Comparison of ENCODE assay signal across 19 cellular contexts in genomic region chr2:240873098-240873788, GRCh38. TPM values are rescaled to one million over a fixed set of nuclear protein-coding genes. Genes with fewer than 3 reads are reported as not detected.
"Had no signal": no experiment of that assay in that cellular context is flagged by ENCODE, and none has a peak within 500 bp of the region (broad histone marks: within the 10 kb centered on the region; RNA-seq: fewer than 3 reads in every experiment).

No MANE protein-coding gene starts in this region.

- H3K4me3 ChIP-seq: esophagus muscularis mucosa, gastroesophageal sphincter, heart left ventricle, pancreas, thoracic aorta, upper lobe of left lung had no signal

- H3K4me1 ChIP-seq: esophagus muscularis mucosa, gastroesophageal sphincter, heart left ventricle, upper lobe of left lung had no signal

- FAIRE-seq: endothelial cell of umbilical vein, pancreas had no signal

- H3K9me3 ChIP-seq: esophagus muscularis mucosa, gastroesophageal sphincter, heart left ventricle, pancreas, thoracic aorta, upper lobe of left lung had no signal

- ATAC-seq: activated T-cell treated with anti-CD3 and anti-CD28 coated beads, Interleukin-2, amount 50 U/mL, for 72 hours; gastroesophageal sphincter; naive thymus-derived CD8-positive, alpha-beta T cell had no signal

- H3K36me3 ChIP-seq: esophagus muscularis mucosa, gastroesophageal sphincter, heart left ventricle, pancreas, thoracic aorta, upper lobe of left lung had no signal

- H3K27me3 ChIP-seq: heart left ventricle, pancreas, upper lobe of left lung had no signal

- DNase-seq: activated CD4-positive, alpha-beta T cell treated with anti-CD3 and anti-CD28 coated beads for 1 hour; activated T-cell treated with anti-CD3 and anti-CD28 coated beads, Interleukin-2, amount 50 U/mL, for 72 hours; dermis blood vessel endothelial cell; effector memory CD4-positive, alpha-beta T cell; heart left ventricle; kidney glomerular epithelial cell; stimulated activated naive B cell treated with anti-CD40 and anti-IgM and Interleukin-4, amounts not matched to agents 10 μg/mL and 1 μg/mL and 100 μg/mL, for 72 hours; T1000 had no signal

- H3K27ac ChIP-seq: esophagus muscularis mucosa, gastroesophageal sphincter, heart left ventricle, pancreas, thoracic aorta, upper lobe of left lung had no signal

RNA-seq across cellular contexts. Expression of gene AGXT, which starts 4.6 kb away (rescaled TPM):
- total RNA-seq: activated CD8-positive, alpha-beta memory T cell treated with anti-CD3 and anti-CD28 coated beads for 36 hours; activated T-cell treated with anti-CD3 and anti-CD28 coated beads, Interleukin-2, amount 50 U/mL, for 72 hours; dermis blood vessel endothelial cell; endothelial cell of umbilical vein; esophagus muscularis mucosa; gastroesophageal sphincter; heart left ventricle; lower leg skin; naive thymus-derived CD8-positive, alpha-beta T cell; T-helper 1 cell treated with Interleukin-12 subunit alpha and Interleukin-12 subunit beta and Interleukin-4 antibody, amounts not matched to agents 30 ng/mL and 1 ng/mL, for 36 hours; thoracic aorta had no signal
- polyA plus RNA-seq: endothelial cell of umbilical vein; naive thymus-derived CD8-positive, alpha-beta T cell had no signal

RNA-seq across cellular contexts. Expression of gene MAB21L4, which starts 22.7 kb away (rescaled TPM):
- total RNA-seq: activated CD8-positive, alpha-beta memory T cell treated with anti-CD3 and anti-CD28 coated beads for 36 hours; activated T-cell treated with anti-CD3 and anti-CD28 coated beads, Interleukin-2, amount 50 U/mL, for 72 hours; dermis blood vessel endothelial cell; endothelial cell of umbilical vein; mesenteric fat pad; naive thymus-derived CD8-positive, alpha-beta T cell; T-helper 1 cell treated with Interleukin-12 subunit alpha and Interleukin-12 subunit beta and Interleukin-4 antibody, amounts not matched to agents 30 ng/mL and 1 ng/mL, for 36 hours; thoracic aorta had no signal
- polyA plus RNA-seq: endothelial cell of umbilical vein; naive thymus-derived CD8-positive, alpha-beta T cell had no signal

RNA-seq across cellular contexts. Expression of gene CROCC2, which starts 32.9 kb away (rescaled TPM):
- total RNA-seq: activated CD8-positive, alpha-beta memory T cell treated with anti-CD3 and anti-CD28 coated beads for 36 hours; activated T-cell treated with anti-CD3 and anti-CD28 coated beads, Interleukin-2, amount 50 U/mL, for 72 hours; dermis blood vessel endothelial cell; endothelial cell of umbilical vein; esophagus muscularis mucosa; gastroesophageal sphincter; heart left ventricle; mesenteric fat pad; naive thymus-derived CD8-positive, alpha-beta T cell; T-helper 1 cell treated with Interleukin-12 subunit alpha and Interleukin-12 subunit beta and Interleukin-4 antibody, amounts not matched to agents 30 ng/mL and 1 ng/mL, for 36 hours; thoracic aorta had no signal
- polyA plus RNA-seq: endothelial cell of umbilical vein; heart left ventricle; naive thymus-derived CD8-positive, alpha-beta T cell had no signal

RNA-seq across cellular contexts. Expression of gene KIF1A, which starts 53.2 kb away (rescaled TPM):
- total RNA-seq: dermis blood vessel endothelial cell; mesenteric fat pad; naive thymus-derived CD8-positive, alpha-beta T cell had no signal
